Comparison of ENCODE assay signal across 19 cellular contexts in the genomic region with DNA sequence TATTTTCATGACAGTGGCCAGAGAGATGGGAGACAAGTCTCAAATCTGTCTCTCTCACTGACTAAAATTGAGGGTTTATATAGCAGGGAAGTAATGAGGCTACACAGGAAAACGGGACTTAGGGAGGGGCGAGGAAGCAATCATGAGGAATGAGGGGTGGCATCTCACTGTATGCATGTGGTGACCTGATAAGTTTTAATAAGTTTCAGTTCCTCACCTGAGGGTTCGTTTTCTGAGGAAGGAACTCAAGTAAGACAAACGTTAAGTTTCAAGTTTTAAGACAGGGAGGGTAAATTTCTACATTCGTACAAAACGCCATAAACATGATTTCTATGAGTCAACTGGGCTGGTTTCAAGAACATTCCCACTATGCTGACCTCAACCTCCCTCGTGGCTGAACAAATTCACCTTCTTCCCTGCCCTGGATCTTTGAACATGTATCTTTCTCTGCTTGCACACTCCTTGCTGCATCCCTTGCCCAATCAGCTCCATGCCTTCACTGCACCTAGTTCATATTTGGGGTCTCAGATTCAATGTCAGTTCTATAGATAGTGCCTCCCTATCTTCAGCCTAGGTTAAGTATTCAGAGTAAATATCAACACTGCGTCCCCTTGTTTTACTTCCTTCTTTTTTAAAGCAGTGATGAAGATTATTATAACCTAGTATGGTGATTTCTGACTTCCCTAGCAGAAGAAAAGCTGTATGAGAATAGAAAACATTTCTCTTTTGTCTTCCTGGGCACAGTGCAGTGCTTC. TPM values are rescaled to one million over a fixed set of nuclear protein-coding genes. Genes with fewer than 3 reads are reported as not detected.
DNase-seq lines count a peak whose midpoint lies in the region; ATAC-seq and TF ChIP-seq lines count a peak whose summit lies in the region.
"Had no signal": no experiment of that assay in that cellular context is flagged by ENCODE, and none has a peak within 500 bp of the region (broad histone marks: within the 10 kb centered on the region; RNA-seq: fewer than 3 reads in every experiment).

No MANE protein-coding gene starts in this region.

- no peaks in the 10 kb centered on the region for H4K20me1 ChIP-seq in DOHH2 (ENCODE audit: control insufficient read depth, insufficient read depth, low read depth, low read length)
- no peaks in the 10 kb centered on the region for H4K20me1 ChIP-seq in Karpas-422 (ENCODE audit: insufficient read depth, low read depth, low read length)
- no peaks in the 10 kb centered on the region for H4K20me1 ChIP-seq in OCI-LY7 (ENCODE audit: insufficient read depth, low read length)

- H3K9me3 ChIP-seq in DOHH2 (ENCODE audit: control insufficient read depth, insufficient read depth, low read length) = no peaks in the 10 kb centered on the region
- H3K9me3 ChIP-seq in Karpas-422 (ENCODE audit: low read length) = no peaks in the 10 kb centered on the region
- no peaks in the 10 kb centered on the region for H3K9me3 ChIP-seq in OCI-LY7 (ENCODE audit: low read length)
- H3K9me3 ChIP-seq: Caco-2, HAP-1 had no signal

- no peaks in the 10 kb centered on the region for H3K79me2 ChIP-seq in DOHH2 (ENCODE audit: control insufficient read depth, low read length)
- no peaks in the 10 kb centered on the region for H3K79me2 ChIP-seq in Karpas-422 (ENCODE audit: low read length)
- no peaks in the 10 kb centered on the region for H3K79me2 ChIP-seq in OCI-LY7 (ENCODE audit: insufficient read depth, low read depth, low read length)

- H3K9ac ChIP-seq in Karpas-422 (ENCODE audit: low read length) = no peak overlapping the region
- H3K9ac ChIP-seq: GM23248 had no signal

- no peaks in the 10 kb centered on the region for H3F3A ChIP-seq in DOHH2 (ENCODE audit: control insufficient read depth, insufficient read depth)

- H2AFZ ChIP-seq in Karpas-422 (ENCODE audit: low read length) = no peak overlapping the region
- no peak overlapping the region for H2AFZ ChIP-seq in OCI-LY7 (ENCODE audit: low read length)
- H2AFZ ChIP-seq: GM23248 had no signal

- TF ChIP-seq CTCF in DOHH2 (IDR thresholded peaks at IDR 0.05; ENCODE audit: low read depth, low read length, poor library complexity, severe bottlenecking) = no peak
- no peak for TF ChIP-seq CTCF in OCI-LY7 (conservative IDR thresholded peaks at IDR 0.05; ENCODE audit: low read length)

- DNase-seq in Karpas-422 = peak; percentile 54
- DNase-seq in OCI-LY7 (ENCODE audit: low spot score) = no peak
- DNase-seq in activated CD8-positive, alpha-beta memory T cell treated with anti-CD3 and anti-CD28 coated beads for 24 hours = no peak
- DNase-seq: Caco-2; CD4-positive, alpha-beta T cell; GDM1; GM23248; KG1 had no signal

- H3K4me2 ChIP-seq in DOHH2 (ENCODE audit: low read length) = 0 out of 2 replicates have a peak overlapping the region, but pooled peaks have one; percentile 9
- H3K4me2 ChIP-seq in Karpas-422 (ENCODE audit: low read depth, low read length, poor library complexity, severe bottlenecking) = no peak overlapping the region
- peak overlapping the region; percentile 9; the same call in 1 of the 2 replicates for H3K4me2 ChIP-seq in OCI-LY7 (ENCODE audit: low read length)

- H3K9me2 ChIP-seq in DOHH2 (replicated peaks; ENCODE audit: control insufficient read depth, low read length) (no peaks in the 10 kb centered on the region), Karpas-422 (replicated peaks; ENCODE audit: insufficient read depth, low read length) (no peaks in the 10 kb centered on the region), OCI-LY7 (ENCODE audit: insufficient read depth, low read length) (no peaks in the 10 kb centered on the region)

- no peak overlapping the region for H3K27ac ChIP-seq in DOHH2 (ENCODE audit: low read depth, low read length)
- H3K27ac ChIP-seq in Karpas-422 (ENCODE audit: low read length) = no peak overlapping the region
- H3K27ac ChIP-seq in OCI-LY7 (ENCODE audit: low read depth, low read length, poor library complexity, severe bottlenecking) = no peak overlapping the region
- H3K27ac ChIP-seq: C4-2B, GM23248 had no signal

- ATAC-seq in GM19035 (IDR thresholded peaks at IDR 0.05; ENCODE audit: unreplicated experiment) (no peak), GM18870 (IDR thresholded peaks at IDR 0.05; ENCODE audit: unreplicated experiment) (no peak), GM21786 (IDR thresholded peaks at IDR 0.05; ENCODE audit: unreplicated experiment) (no peak)
- ATAC-seq: HepG2 had no signal

- no TSS peak for BruUV-seq in OCI-LY7 (replicated peaks; lab: Mats Ljungman, UMichigan)

- intact Hi-C loops in OCI-LY7 (cut with micrococcal nuclease; ENCODE audit: unreplicated experiment) = no loop called here

- H3K4me1 ChIP-seq in DOHH2 (ENCODE audit: control insufficient read depth, low read length) (peaks cover 7% of the 10 kb centered on the region), Karpas-422 (ENCODE audit: low read length) (peaks cover 9% of the 10 kb centered on the region), OCI-LY7 (ENCODE audit: insufficient read depth, low read length, poor library complexity, severe bottlenecking) (peaks cover 7% of the 10 kb centered on the region)
- H3K4me1 ChIP-seq: Caco-2, HAP-1 had no signal

- H3K4me3 ChIP-seq in DOHH2 (ENCODE audit: low read length) (no peak overlapping the region), Karpas-422 (ENCODE audit: low read length) (no peak overlapping the region), OCI-LY7 (ENCODE audit: low read depth, low read length, poor library complexity, severe bottlenecking) (no peak overlapping the region)
- H3K4me3 ChIP-seq: GM23248, HAP-1 had no signal

- CTCF ChIA-PET in OCI-LY7 (lab: Charles Lee; ENCODE audit: unreplicated experiment) = no interaction called here

- H3K36me3 ChIP-seq in DOHH2 (ENCODE audit: control insufficient read depth, low read length) = no peaks in the 10 kb centered on the region
- no peaks in the 10 kb centered on the region for H3K36me3 ChIP-seq in Karpas-422 (ENCODE audit: insufficient read depth, low read length)
- H3K36me3 ChIP-seq in OCI-LY7 (ENCODE audit: insufficient read depth, low read length) = no peaks in the 10 kb centered on the region
- H3K36me3 ChIP-seq: HAP-1 had no signal

- POLR2A ChIA-PET in OCI-LY7 (lab: Charles Lee) = interaction anchor here (1.0 kb wide), 1 partner anchor 175 kb away, joined by 3 read pairs; no protein-coding TSS in a partner anchor

- no peaks in the 10 kb centered on the region for H3K27me3 ChIP-seq in DOHH2 (ENCODE audit: control insufficient read depth, low read length)
- no peaks in the 10 kb centered on the region for H3K27me3 ChIP-seq in Karpas-422 (ENCODE audit: low read length)

RNA-seq across cellular contexts. Expression of a gene that starts 53.3 kb away (rescaled TPM):
- total RNA-seq in Karpas-422 (2014; rRNA removed; shearing (Covaris generic); ENCODE audit: low replicate concordance) = 0.25 and 0.78 TPM in 2 replicates
- total RNA-seq in OCI-LY7 (2014; rRNA removed; shearing (Covaris generic)) = 0.03 TPM in 1 of 2 replicates, not detected in the other
- total RNA-seq in OCI-LY7 (2022) = not detected in 2 replicates
- total RNA-seq: A172; B cell; CD4-positive, alpha-beta T cell; Daoy; GM23248; H4; HepG2 had no signal
